ENCODE assay signal across 8 cellular contexts in the genomic region with DNA sequence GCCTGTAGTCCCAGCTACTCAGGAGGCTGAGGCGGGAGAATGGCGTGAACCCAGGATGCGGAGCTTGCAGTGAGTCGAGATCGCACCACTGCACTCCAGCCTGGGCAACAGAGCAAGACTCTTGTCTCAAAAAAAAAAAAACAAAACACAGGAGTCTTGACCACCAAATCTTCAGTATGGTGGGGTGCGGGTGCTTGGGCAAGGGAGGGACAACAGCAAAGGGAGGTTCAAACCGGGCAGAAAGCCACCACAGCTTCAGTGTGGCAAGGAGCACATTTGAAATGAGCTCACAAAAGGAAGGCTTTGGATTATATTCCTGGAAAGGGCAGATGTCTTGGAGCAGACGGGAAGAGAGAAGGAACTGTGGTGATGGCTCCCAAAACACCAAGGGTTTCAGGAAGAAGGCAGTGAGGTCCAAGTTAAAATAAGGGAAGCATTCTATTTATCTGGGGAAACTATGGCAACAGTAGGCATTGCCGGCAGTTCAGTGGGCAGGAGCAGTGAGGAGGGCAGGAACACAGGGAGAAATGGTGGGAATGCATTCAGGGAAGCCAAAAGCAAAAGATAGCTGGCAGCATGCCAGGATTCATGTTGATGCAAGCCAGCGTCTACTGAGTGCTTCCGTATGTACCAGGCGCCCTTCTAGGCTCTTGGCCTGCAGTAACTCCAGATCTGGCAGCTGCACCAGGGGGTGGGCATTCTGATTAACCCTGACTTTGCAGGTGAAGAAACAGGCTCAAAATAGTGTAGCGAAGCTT. TPM values are rescaled to one million over a fixed set of nuclear protein-coding genes. Genes with fewer than 3 reads are reported as not detected.
A peak's percentile ranks its signal among the peaks of the same experiment; 100 is the strongest.
DNase-seq lines count a peak whose midpoint lies in the region; ATAC-seq and TF ChIP-seq lines count a peak whose summit lies in the region.

No MANE protein-coding gene starts in this region.

- H3K27me3 ChIP-seq in right cardiac atrium (ENCODE audit: control insufficient read depth, insufficient read depth) (no peaks in the 10 kb centered on the region), skeletal muscle tissue (ENCODE audit: control insufficient read depth in 3 of 3, insufficient read depth in 3 of 3, low read length in 3 of 3) (no peaks in the 10 kb centered on the region)

- H3K9ac ChIP-seq in skeletal muscle tissue (ENCODE audit: low read depth in 1 of 3, low read length in 3 of 3): no peak overlapping the region

- H3K9me3 ChIP-seq in right cardiac atrium (ENCODE audit: control insufficient read depth, low read length) (no peaks in the 10 kb centered on the region), skeletal muscle tissue (ENCODE audit: control insufficient read depth in 3 of 3, low read length in 3 of 3) (no peaks in the 10 kb centered on the region)

- peaks cover 36% of the 10 kb centered on the region for H3K4me1 ChIP-seq in right cardiac atrium (ENCODE audit: control insufficient read depth, insufficient read depth, low read length)
- H3K4me1 ChIP-seq in skeletal muscle tissue (ENCODE audit: control insufficient read depth in 3 of 3, insufficient read depth in 3 of 3, low read length in 3 of 3): peaks cover 42 to 53% (median 52%) of the 10 kb centered on the region in 3 donors

- DNase-seq in DMS53 (lab: John Stamatoyannopoulos, UW) (peak; percentile 69), NCI-H2081 (lab: John Stamatoyannopoulos, UW) (peak; percentile 93 to 97), astrocyte of the spinal cord (ENCODE audit: low read depth, low spot score) (peak; percentile 85), right cardiac atrium (peak; percentile 74 to 84 (median 78)), T-helper 9 cell (no peak)
- no peak for DNase-seq in stimulated activated CD4-positive, alpha-beta T cell treated with anti-CD3 and anti-CD28 coated beads, Interleukin-15, amount 100 ng/mL, for 24 hours

- H3K27ac ChIP-seq in right cardiac atrium (ENCODE audit: low read length) (peak overlapping the region; percentile 1), skeletal muscle tissue (ENCODE audit: low read depth, low read length) (peak overlapping the region; percentile 43)

- H3K4me3 ChIP-seq in astrocyte of the spinal cord (ENCODE audit: low read depth, low read length): no peak overlapping the region
- H3K4me3 ChIP-seq in right cardiac atrium (ENCODE audit: low read length): no peak overlapping the region
- H3K4me3 ChIP-seq in skeletal muscle tissue (ENCODE audit: low read length in 3 of 3): no peak overlapping the region

- H3K36me3 ChIP-seq in skeletal muscle tissue (ENCODE audit: control insufficient read depth in 3 of 3, insufficient read depth in 3 of 3, low read length in 3 of 3): peaks cover 0 to 3% (median 0%) of the 10 kb centered on the region in 3 donors

- peak; percentile 49 to 71 for ATAC-seq in right cardiac atrium
- ATAC-seq in GM18519 (IDR thresholded peaks at IDR 0.05; ENCODE audit: low FRiP score, unreplicated experiment): no peak

- no peak for TF ChIP-seq CTCF in astrocyte of the spinal cord (IDR thresholded peaks at IDR 0.05; ENCODE audit: low read depth, low read length)

- in situ Hi-C loops in astrocyte of the spinal cord (cut with HindIII; ENCODE audit: low sequenced_read_pairs): no loop called here

- intact Hi-C loops in right cardiac atrium (cut with DNase I): no loop called here

- WGBS in right cardiac atrium: 55% methylated on average over 13 of the region's 13 CpGs

RNA-seq across cellular contexts. Expression of a gene that starts 51.0 kb away (rescaled TPM):
- total RNA-seq in right cardiac atrium: 100 to 1,000 TPM; 210 to 259 (median 237) TPM
- polyA plus RNA-seq in right cardiac atrium: 279 TPM
- total RNA-seq in skeletal muscle tissue: 77.2 TPM

Comparison
In these comparisons a context has a peak if more than half of its experiments do, and no peak if none do; other contexts are left out.
1. DNase-seq: peak in DMS53 (single experiment), NCI-H2081 (2 of 2), astrocyte of the spinal cord (single experiment) and right cardiac atrium (3 of 3); none in T-helper 9 cell (single experiment) and stimulated activated CD4-positive, alpha-beta T cell treated with anti-CD3 and anti-CD28 coated beads, Interleukin-15, amount 100 ng/mL, for 24 hours (single experiment).